26 cellular contexts compared by ENCODE assay signal in the genomic region with DNA sequence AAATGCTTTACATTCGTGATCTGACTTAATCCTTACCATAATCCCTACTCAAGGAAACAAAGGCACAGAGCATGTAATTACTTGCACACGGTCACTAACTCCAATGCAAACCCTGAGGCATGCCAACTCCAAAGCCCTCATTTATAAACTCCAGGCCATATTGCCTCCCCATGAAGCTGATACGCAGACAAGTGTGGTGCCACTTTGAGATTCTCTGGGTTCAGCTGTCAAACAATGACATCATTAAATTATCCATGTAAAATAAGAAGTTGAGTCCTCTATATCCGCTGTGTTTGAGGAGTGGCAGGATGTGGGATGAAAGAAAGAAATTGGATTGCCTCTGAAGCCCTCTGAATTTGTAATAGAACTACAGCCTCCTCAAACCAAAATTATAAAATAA.
"Had no signal": no experiment of that assay in that cellular context is flagged by ENCODE, and none has a peak within 500 bp of the region (broad histone marks: within the 10 kb centered on the region; RNA-seq: fewer than 3 reads in every experiment).

No MANE protein-coding gene starts in this region.

- H3K36me3 ChIP-seq: breast epithelium, MG63, Peyer's patch, SJSA1 had no signal

- H3K4me3 ChIP-seq: breast epithelium, MG63, Peyer's patch, SJSA1 had no signal

- H3K27ac ChIP-seq: breast epithelium, Peyer's patch, RWPE1, SJSA1 had no signal

- H3K4me1 ChIP-seq: breast epithelium, Peyer's patch, SJSA1 had no signal

- ATAC-seq: activated CD8-positive, alpha-beta memory T cell treated with anti-CD3 and anti-CD28 coated beads, Interleukin-2, amount 10 ng/mL, durations not matched to agents 7 days and 5 days; SK-N-SH treated with all-trans-retinoic acid at 6 μM for 48 hours; WTC11 had no signal

- DNase-seq: activated CD4-positive, alpha-beta T cell treated with anti-CD3 and anti-CD28 coated beads for 48 hours; activated CD4-positive, alpha-beta T cell treated with anti-CD3 and anti-CD28 coated beads, Interleukin-2, amount 50 U/mL, for 4 hours; activated CD4-positive, CD25-positive, alpha-beta regulatory T cell treated with anti-CD3 and anti-CD28 coated beads, Interleukin-2, amount 50 U/mL, for 72 hours; activated CD8-positive, alpha-beta memory T cell treated with anti-CD3 and anti-CD28 coated beads, Interleukin-2, amount 10 ng/mL, durations not matched to agents 7 days and 5 days; activated effector memory CD4-positive, alpha-beta T cell treated with Interleukin-2 at 50 U/mL for 16 hours; activated naive CD4-positive, alpha-beta T cell; activated T-cell treated with anti-CD3 and anti-CD28 coated beads, Interleukin-2, amount 50 U/mL, for 24 hours; aorta; caudate nucleus; MG63; MV-4-11; NCI-H1105; NCI-H1436; NCI-H1694 treated with DMSO at 0.1 percent for 48 hours; NCI-H2029 treated with DMSO at 0.1 percent for 48 hours; NCI-H2171; NCI-H2227 treated with DMSO at 0.1 percent for 48 hours; NCI-H510A treated with DMSO at 0.1 percent for 48 hours; Peyer's patch; Right ventricle myocardium superior; SW 1271 had no signal

- H3K9me3 ChIP-seq: breast epithelium, MG63, Peyer's patch, SJSA1 had no signal

- H3K27me3 ChIP-seq: breast epithelium, MG63, Peyer's patch, SJSA1 had no signal
